In the genomic region with DNA sequence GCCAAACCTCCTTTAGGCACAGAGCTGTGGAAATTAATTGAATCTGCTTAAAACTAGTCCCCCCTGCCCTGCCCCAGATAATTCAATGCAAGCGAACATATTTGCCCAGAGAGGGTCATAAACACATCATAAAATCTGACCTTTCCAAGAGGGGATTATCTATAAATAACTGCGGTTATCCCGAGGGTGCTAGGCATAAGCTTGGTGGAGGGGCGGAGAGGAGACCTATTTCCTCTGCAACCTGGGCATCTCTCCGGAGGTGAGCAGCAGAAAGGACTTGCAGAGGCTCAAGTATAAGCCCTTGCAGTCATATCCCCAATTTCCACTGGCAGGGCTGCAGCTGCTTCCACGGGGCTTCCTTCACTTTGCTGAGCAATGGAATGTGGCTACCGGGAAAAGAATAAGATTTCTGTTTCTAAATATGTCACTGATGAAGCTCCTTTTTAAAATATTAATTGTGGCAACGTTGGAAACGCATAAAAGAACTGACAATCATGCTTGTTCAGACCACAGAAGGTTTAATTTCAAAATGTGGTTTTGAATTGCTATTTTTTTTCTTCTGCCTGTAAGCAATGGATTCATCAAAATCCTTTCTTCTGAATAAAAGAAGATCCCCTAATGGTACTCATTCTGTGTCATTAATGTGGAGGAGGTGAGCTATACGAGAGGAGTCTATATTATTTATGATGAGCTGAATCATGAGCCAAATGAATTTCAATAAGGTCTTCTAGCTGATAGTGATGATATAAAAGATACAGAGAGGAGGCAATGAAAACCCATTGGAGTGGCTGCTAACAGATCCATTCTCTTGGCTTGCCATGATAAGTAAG, we compare ENCODE assay signal across 27 cellular contexts.
DNase-seq lines count a peak whose midpoint lies in the region; ATAC-seq, FAIRE-seq and TF ChIP-seq lines count a peak whose summit lies in the region.
"Had no signal": no experiment of that assay in that cellular context is flagged by ENCODE, and none has a peak within 500 bp of the region (broad histone marks: within the 10 kb centered on the region; RNA-seq: fewer than 3 reads in every experiment).

No MANE protein-coding gene starts in this region.

- TF ChIP-seq CTCF in AG10803 (conservative IDR thresholded peaks at IDR 0.05; ENCODE audit: low read length): no peak
- TF ChIP-seq CTCF in HFFc6 (IDR thresholded peaks at IDR 0.05): no peak
- TF ChIP-seq CTCF in astrocyte (IDR thresholded peaks at IDR 0.05; ENCODE audit: insufficient read depth, low read depth, low read length): no peak
- no peak for TF ChIP-seq CTCF in nephron (IDR thresholded peaks at IDR 0.05; ENCODE audit: unreplicated experiment in 3 of 3)
- no peak for TF ChIP-seq CTCF in testis (IDR thresholded peaks at IDR 0.05)

- no peaks in the 10 kb centered on the region for H3K36me3 Mint-ChIP-seq in HFFc6 (ENCODE audit: low read depth)
- H3K36me3 Mint-ChIP-seq in astrocyte (ENCODE audit: low read depth, unreplicated experiment): no peaks in the 10 kb centered on the region
- H3K36me3 Mint-ChIP-seq in nephron (ENCODE audit: low read depth): no peaks in the 10 kb centered on the region
- H3K36me3 Mint-ChIP-seq in activated naive CD8-positive, alpha-beta T cell treated with anti-CD3 and anti-CD28 coated beads, Interleukin-2, amount 50 U/mL, for 24 hours (ENCODE audit: low read depth): no peaks in the 10 kb centered on the region

- H3K27me3 ChIP-seq in astrocyte (ENCODE audit: insufficient read depth, low read length): no peaks in the 10 kb centered on the region
- no peaks in the 10 kb centered on the region for H3K27me3 ChIP-seq in testis
- H3K27me3 ChIP-seq: BLaER1 treated with 17β-estradiol and CSF1 and Interleukin-3, amounts not matched to agents 10 nM and 100 nM; esophagus muscularis mucosa; right atrium auricular region had no signal

- H3K9me3 Mint-ChIP-seq in HFFc6 (no peaks in the 10 kb centered on the region), astrocyte (ENCODE audit: unreplicated experiment) (no peaks in the 10 kb centered on the region), nephron (no peaks in the 10 kb centered on the region)
- peaks cover 5% of the 10 kb centered on the region for H3K9me3 Mint-ChIP-seq in activated naive CD8-positive, alpha-beta T cell treated with anti-CD3 and anti-CD28 coated beads, Interleukin-2, amount 50 U/mL, for 24 hours
- H3K9me3 Mint-ChIP-seq: activated naive CD4-positive, alpha-beta T cell treated with anti-CD3 and anti-CD28 coated beads for 36 hours; activated T-cell treated with anti-CD3 and anti-CD28 coated beads, Interleukin-2, amount 50 U/mL, for 72 hours; central memory CD8-positive, alpha-beta T cell; T-helper 1 cell treated with Interleukin-12 subunit alpha and Interleukin-12 subunit beta and Interleukin-4 antibody, amounts not matched to agents 30 μg/mL and 1 μg/mL, for 36 hours; type B pancreatic cell had no signal

- TF ChIP-seq POLR2A in testis (IDR thresholded peaks at IDR 0.05) (no peak), GM12892 (IDR thresholded peaks at IDR 0.05; ENCODE audit: low read depth, low read length) (no peak)

- WGBS in testis, 2 donors: 75 to 76% methylated on average over 10 of the region's 10 CpGs

- intact Hi-C loops in testis (cut with DNase I; ENCODE audit: low total_unique reads): no loop called here

- H3K4me1 Mint-ChIP-seq in HFFc6 (ENCODE audit: low read depth): peaks cover 72% of the 10 kb centered on the region
- peaks cover 12% of the 10 kb centered on the region for H3K4me1 Mint-ChIP-seq in astrocyte (ENCODE audit: low read depth, unreplicated experiment)
- H3K4me1 Mint-ChIP-seq in nephron: peaks cover 40% of the 10 kb centered on the region
- peaks cover 3% of the 10 kb centered on the region for H3K4me1 Mint-ChIP-seq in activated naive CD8-positive, alpha-beta T cell treated with anti-CD3 and anti-CD28 coated beads, Interleukin-2, amount 50 U/mL, for 24 hours

- H3K4me3 Mint-ChIP-seq in HFFc6 (peak overlapping the region; percentile 71), astrocyte (ENCODE audit: unreplicated experiment) (no peak overlapping the region), nephron (no peak overlapping the region)
- H3K4me3 Mint-ChIP-seq in activated naive CD8-positive, alpha-beta T cell treated with anti-CD3 and anti-CD28 coated beads, Interleukin-2, amount 50 U/mL, for 24 hours: no peak overlapping the region
- H3K4me3 Mint-ChIP-seq: activated CD4-positive, alpha-beta T cell treated with anti-CD3 and anti-CD28 coated beads for 36 hours; activated naive CD4-positive, alpha-beta T cell treated with anti-CD3 and anti-CD28 coated beads for 36 hours; activated T-cell treated with anti-CD3 and anti-CD28 coated beads, Interleukin-2, amount 50 U/mL, for 72 hours; central memory CD8-positive, alpha-beta T cell; T-helper 1 cell treated with Interleukin-12 subunit alpha and Interleukin-12 subunit beta and Interleukin-4 antibody, amounts not matched to agents 30 μg/mL and 1 μg/mL, for 36 hours; type B pancreatic cell had no signal

- H3K9me3 ChIP-seq in astrocyte (ENCODE audit: insufficient read depth, low read depth, low read length) (no peaks in the 10 kb centered on the region), testis (no peaks in the 10 kb centered on the region)
- H3K9me3 ChIP-seq: BLaER1 treated with 17β-estradiol and CSF1 and Interleukin-3, amounts not matched to agents 10 nM and 100 nM; esophagus muscularis mucosa; right atrium auricular region had no signal

- no peak overlapping the region for H3K9ac ChIP-seq in astrocyte (ENCODE audit: low read length)
- H3K9ac ChIP-seq: BLaER1 treated with 17β-estradiol and CSF1 and Interleukin-3, amounts not matched to agents 10 nM and 100 nM had no signal

- ATAC-seq in activated naive CD8-positive, alpha-beta T cell treated with anti-CD3 and anti-CD28 coated beads, Interleukin-2, amount 50 U/mL, for 24 hours: no peak
- no peak for ATAC-seq in GM19324 (IDR thresholded peaks at IDR 0.05; ENCODE audit: low FRiP score, unreplicated experiment)
- ATAC-seq: activated CD4-positive, alpha-beta T cell treated with anti-CD3 and anti-CD28 coated beads for 36 hours; activated T-cell treated with anti-CD3 and anti-CD28 coated beads, Interleukin-2, amount 50 U/mL, for 72 hours; K562 had no signal

- H3K4me1 ChIP-seq in astrocyte (ENCODE audit: insufficient read depth, low read length) (no peaks in the 10 kb centered on the region), testis (no peaks in the 10 kb centered on the region)
- H3K4me1 ChIP-seq: right atrium auricular region had no signal

- DNase-seq in AG10803 (ENCODE audit: low read depth) (peak; percentile 44), HFFc6 (peak; percentile 19), astrocyte (ENCODE audit: low read depth) (peak; percentile 35), testis (no peak), GM12892 (ENCODE audit: insufficient read length) (no peak)
- DNase-seq in activated naive CD8-positive, alpha-beta T cell treated with anti-CD3 and anti-CD28 coated beads, Interleukin-2, amount 50 U/mL, for 24 hours: no peak
- DNase-seq: ACHN; activated CD4-positive, alpha-beta T cell treated with anti-CD3 and anti-CD28 coated beads for 36 hours; activated naive CD4-positive, alpha-beta T cell treated with anti-CD3 and anti-CD28 coated beads for 36 hours; activated T-cell treated with anti-CD3 and anti-CD28 coated beads, Interleukin-2, amount 50 U/mL, for 72 hours; aorta; kidney glomerular epithelial cell; NCI-H146; NCI-H2171; NCI-H526 treated with DMSO at 0.1 percent for 48 hours; PC-9; stimulated activated CD8-positive, alpha-beta memory T cell treated with anti-CD3 and anti-CD28 coated beads, Interleukin-4, amount 100 ng/mL, for 48 hours had no signal

- H3K27me3 Mint-ChIP-seq in HFFc6 (ENCODE audit: insufficient read depth) (peaks cover 2% of the 10 kb centered on the region; the same call in 1 of the 2 replicates), astrocyte (ENCODE audit: low read depth, unreplicated experiment) (no peaks in the 10 kb centered on the region), nephron (ENCODE audit: low read depth) (no peaks in the 10 kb centered on the region)
- no peaks in the 10 kb centered on the region for H3K27me3 Mint-ChIP-seq in activated naive CD8-positive, alpha-beta T cell treated with anti-CD3 and anti-CD28 coated beads, Interleukin-2, amount 50 U/mL, for 24 hours
- H3K27me3 Mint-ChIP-seq: activated CD4-positive, alpha-beta T cell treated with anti-CD3 and anti-CD28 coated beads for 36 hours; central memory CD8-positive, alpha-beta T cell; type B pancreatic cell had no signal

- H3K4me3 ChIP-seq in AG10803 (ENCODE audit: low read length) (no peak overlapping the region), astrocyte (ENCODE audit: insufficient read depth, low read depth, low read length) (no peak overlapping the region), testis (no peak overlapping the region)
- H3K4me3 ChIP-seq: BLaER1 treated with 17β-estradiol and CSF1 and Interleukin-3, amounts not matched to agents 10 nM and 100 nM; esophagus muscularis mucosa; K562; lung; PC-9; right atrium auricular region had no signal

- FAIRE-seq in astrocyte (lab: Jason Lieb, UNC) (no peak), GM12892 (lab: Jason Lieb, UNC) (no peak)
- FAIRE-seq: K562 had no signal

- H3K4me2 ChIP-seq in astrocyte (ENCODE audit: low read length): no peak overlapping the region
- H3K4me2 ChIP-seq: PC-9 had no signal

- no peaks in the 10 kb centered on the region for H3K36me3 ChIP-seq in astrocyte (ENCODE audit: insufficient read depth, low read length)
- H3K36me3 ChIP-seq in testis (ENCODE audit: low read depth, missing control alignments): no peaks in the 10 kb centered on the region
- H3K36me3 ChIP-seq: BLaER1 treated with 17β-estradiol and CSF1 and Interleukin-3, amounts not matched to agents 10 nM and 100 nM; esophagus muscularis mucosa; right atrium auricular region had no signal

- H3K27ac ChIP-seq in astrocyte (ENCODE audit: low read depth, low read length) (no peak overlapping the region), testis (no peak overlapping the region)
- H3K27ac ChIP-seq: BLaER1 treated with 17β-estradiol and CSF1 and Interleukin-3, amounts not matched to agents 10 nM and 100 nM; esophagus muscularis mucosa; PC-9; right atrium auricular region had no signal

- no peaks in the 10 kb centered on the region for H4K20me1 ChIP-seq in astrocyte (ENCODE audit: insufficient read depth, low read length)
- H4K20me1 ChIP-seq: BLaER1 treated with 17β-estradiol and CSF1 and Interleukin-3, amounts not matched to agents 10 nM and 100 nM had no signal

- no peak overlapping the region for H2AFZ ChIP-seq in astrocyte (ENCODE audit: low read depth, low read length)
- H2AFZ ChIP-seq: PC-9 had no signal

- no peaks in the 10 kb centered on the region for H3K79me2 ChIP-seq in astrocyte (ENCODE audit: insufficient read depth, low read length)

- H3K27ac Mint-ChIP-seq in HFFc6 (peak overlapping the region; percentile 73), astrocyte (ENCODE audit: unreplicated experiment) (no peak overlapping the region), nephron (peak overlapping the region; percentile 24 to 79 (median 68))
- H3K27ac Mint-ChIP-seq in activated naive CD8-positive, alpha-beta T cell treated with anti-CD3 and anti-CD28 coated beads, Interleukin-2, amount 50 U/mL, for 24 hours: no peak overlapping the region
- H3K27ac Mint-ChIP-seq: activated CD4-positive, alpha-beta T cell treated with anti-CD3 and anti-CD28 coated beads for 36 hours; activated naive CD4-positive, alpha-beta T cell treated with anti-CD3 and anti-CD28 coated beads for 36 hours; activated T-cell treated with anti-CD3 and anti-CD28 coated beads, Interleukin-2, amount 50 U/mL, for 72 hours; T-helper 1 cell treated with Interleukin-12 subunit alpha and Interleukin-12 subunit beta and Interleukin-4 antibody, amounts not matched to agents 30 μg/mL and 1 μg/mL, for 36 hours; type B pancreatic cell had no signal

Comparison
In these comparisons a context has a peak if more than half of its experiments do, and no peak if none do; other contexts are left out.
1. DNase-seq: peak in AG10803 (single experiment), HFFc6 (single experiment) and astrocyte (single experiment); none in testis (single experiment), GM12892 (single experiment) and activated naive CD8-positive, alpha-beta T cell treated with anti-CD3 and anti-CD28 coated beads, Interleukin-2, amount 50 U/mL, for 24 hours (single experiment).
2. H3K27ac Mint-ChIP-seq: peak in HFFc6 (single experiment) and nephron (3 of 3); none in astrocyte (single experiment) and activated naive CD8-positive, alpha-beta T cell treated with anti-CD3 and anti-CD28 coated beads, Interleukin-2, amount 50 U/mL, for 24 hours (single experiment).